In genomic region chr5:144028644-144029043, GRCh38 we compare ENCODE assay signal across 11 cellular contexts.
DNase-seq lines count a peak whose midpoint lies in the region; ATAC-seq lines count a peak whose summit lies in the region.
"Had no signal": no experiment of that assay in that cellular context is flagged by ENCODE, and none has a peak within 500 bp of the region (broad histone marks: within the 10 kb centered on the region; RNA-seq: fewer than 3 reads in every experiment).

No MANE protein-coding gene starts in this region.

- peak overlapping the region; percentile 58 for H3K4me3 ChIP-seq in ACC112 (ENCODE audit: low read depth, low read length)

- H3K27me3 ChIP-seq in ACC112 (ENCODE audit: insufficient read depth, low read length) = no peaks in the 10 kb centered on the region

- H3K27ac ChIP-seq in ACC112 (ENCODE audit: low read depth, low read length) = peak overlapping the region; percentile 31

- DNase-seq in NCI-H1092 (lab: John Stamatoyannopoulos, UW) (peak; percentile 23), astrocyte of the hippocampus (ENCODE audit: low read depth, low spot score) (peak; percentile 64), left colon (no peak), HK-2 (ENCODE audit: unreplicated experiment) (no peak), GM19238 (ENCODE audit: insufficient read length, low spot score) (no peak)
- DNase-seq: activated T-cell treated with anti-CD3 and anti-CD28 coated beads, Interleukin-2, amount 50 U/mL, for 24 hours; effector memory CD8-positive, alpha-beta T cell; T-helper 2 cell had no signal

- peak overlapping the region; percentile 96 for H2AFZ ChIP-seq in ACC112 (ENCODE audit: low read length, unreplicated experiment)

- H3K36me3 ChIP-seq in ACC112 (ENCODE audit: insufficient read depth, low read length) = no peaks in the 10 kb centered on the region

- no peaks in the 10 kb centered on the region for H3K79me2 ChIP-seq in ACC112 (ENCODE audit: control insufficient read depth, insufficient read depth, low read length, unreplicated experiment)

- ATAC-seq in left colon = peak; percentile 83
- ATAC-seq in HG02798 (IDR thresholded peaks at IDR 0.05; ENCODE audit: poor library complexity, unreplicated experiment) = no peak
- ATAC-seq in HG02642 (IDR thresholded peaks at IDR 0.05; ENCODE audit: poor library complexity, unreplicated experiment) = no peak
- ATAC-seq: effector memory CD8-positive, alpha-beta T cell had no signal

- H3K4me1 ChIP-seq in ACC112 (ENCODE audit: control insufficient read depth, insufficient read depth, low read length, unreplicated experiment) = peaks cover 9% of the 10 kb centered on the region

- intact Hi-C loops in left colon (cut with DNase I, micrococcal nuclease) = no loop called here

Comparison
In these comparisons a context has a peak if more than half of its experiments do, and no peak if none do; other contexts are left out.
1. DNase-seq: peak in NCI-H1092 (single experiment) and astrocyte of the hippocampus (single experiment); none in left colon (0 of 2), HK-2 (single experiment) and GM19238 (single experiment).